In genomic region chr17:77685881-77686486, GRCh38 we compare ENCODE assay signal across 32 cellular contexts.
"Had no signal": no experiment of that assay in that cellular context is flagged by ENCODE, and none has a peak within 500 bp of the region (broad histone marks: within the 10 kb centered on the region; RNA-seq: fewer than 3 reads in every experiment).

No MANE protein-coding gene starts in this region.

- H3K9me3 ChIP-seq: adrenal gland, body of pancreas, MG63, Peyer's patch, SK-N-SH had no signal

- H3K36me3 ChIP-seq: adrenal gland, MG63, Peyer's patch, SJSA1 had no signal

- H3K4me3 ChIP-seq: adrenal gland, body of pancreas, MG63, Peyer's patch, SJSA1 had no signal

- H3K27me3 ChIP-seq: adrenal gland, body of pancreas, Peyer's patch had no signal

- H3K4me1 ChIP-seq: body of pancreas, Peyer's patch, SJSA1 had no signal

- H3K27ac Mint-ChIP-seq: activated B cell treated with CpG ODN at 0.5 μM for 24 hours; activated CD4-positive, alpha-beta memory T cell treated with anti-CD3 and anti-CD28 coated beads for 36 hours; activated naive CD4-positive, alpha-beta T cell treated with anti-CD3 and anti-CD28 coated beads, Interleukin-2, amount 50 U/mL, for 24 hours; activated T-helper 1 cell treated with anti-CD3 and anti-CD28 coated beads, Interleukin-12 subunit alpha, Interleukin-12 subunit beta, Interleukin-2, Interleukin-4 antibody, amounts not matched to agents 30 ng/mL and 10 ng/mL and 1 ng/mL, durations not matched to agents 14 hours and 24 hours and 36 hours; T-helper 17 cell had no signal

- H3K4me3 Mint-ChIP-seq: activated B cell treated with CpG ODN at 0.5 μM for 24 hours; activated CD4-positive, alpha-beta memory T cell treated with anti-CD3 and anti-CD28 coated beads for 36 hours; activated naive CD4-positive, alpha-beta T cell treated with anti-CD3 and anti-CD28 coated beads, Interleukin-2, amount 50 U/mL, for 24 hours; activated T-cell treated with anti-CD3 and anti-CD28 coated beads, Interleukin-2, amount 50 U/mL, for 4 hours; activated T-helper 1 cell treated with anti-CD3 and anti-CD28 coated beads, Interleukin-12 subunit alpha, Interleukin-12 subunit beta, Interleukin-2, Interleukin-4 antibody, amounts not matched to agents 30 ng/mL and 10 ng/mL and 1 ng/mL, durations not matched to agents 14 hours and 24 hours and 36 hours; T-helper 17 cell had no signal

- H3K9me3 Mint-ChIP-seq: activated B cell treated with CpG ODN at 0.5 μM for 24 hours; activated CD4-positive, alpha-beta memory T cell treated with anti-CD3 and anti-CD28 coated beads for 36 hours; activated naive CD4-positive, alpha-beta T cell treated with anti-CD3 and anti-CD28 coated beads, Interleukin-2, amount 50 U/mL, for 24 hours; activated T-cell treated with anti-CD3 and anti-CD28 coated beads, Interleukin-2, amount 50 U/mL, for 4 hours; activated T-helper 1 cell treated with anti-CD3 and anti-CD28 coated beads, Interleukin-12 subunit alpha, Interleukin-12 subunit beta, Interleukin-2, Interleukin-4 antibody, amounts not matched to agents 30 ng/mL and 10 ng/mL and 1 ng/mL, durations not matched to agents 14 hours and 24 hours and 36 hours had no signal

- H3K36me3 Mint-ChIP-seq: activated CD4-positive, alpha-beta memory T cell treated with anti-CD3 and anti-CD28 coated beads for 36 hours; activated naive CD4-positive, alpha-beta T cell treated with anti-CD3 and anti-CD28 coated beads, Interleukin-2, amount 50 U/mL, for 24 hours had no signal

- ATAC-seq: activated T-cell treated with anti-CD3 and anti-CD28 coated beads, Interleukin-2, amount 50 U/mL, for 4 hours; body of pancreas; PC-3; T-helper 17 cell had no signal

- DNase-seq: activated B cell treated with CpG ODN at 0.5 μM for 24 hours; activated CD4-positive, alpha-beta memory T cell treated with anti-CD3 and anti-CD28 coated beads for 36 hours; activated CD4-positive, alpha-beta T cell treated with anti-CD3 and anti-CD28 coated beads for 4 hours; activated CD4-positive, alpha-beta T cell treated with anti-CD3 and anti-CD28 coated beads, Interleukin-2, amount 50 U/mL, for 1 hour; activated CD4-positive, CD25-positive, alpha-beta regulatory T cell treated with anti-CD3 and anti-CD28 coated beads, Interleukin-2, amount 50 U/mL, for 72 hours; activated CD8-positive, alpha-beta memory T cell treated with anti-CD3 and anti-CD28 coated beads, Interleukin-2, amount 50 U/mL, for 4 hours; activated naive CD4-positive, alpha-beta T cell; activated T-cell treated with anti-CD3 and anti-CD28 coated beads for 4 hours; activated T-cell treated with anti-CD3 and anti-CD28 coated beads, Interleukin-2, amount 50 U/mL, for 4 hours; adrenal gland; body of pancreas; central memory CD4-positive, alpha-beta T cell; Kasumi-1; KG1; MG63; NCI-H1048; NCI-H1436 treated with DMSO at 0.1 percent for 48 hours; NCI-H1694 treated with DMSO at 0.1 percent for 48 hours; NCI-H2029; NCI-H510A; NCI-H748 treated with DMSO at 0.1 percent for 48 hours; NK-92 treated with Interleukin-12 subunit alpha and Interleukin-12 subunit beta, amount 100 ng/mL, for 24 hours; PC-3; RPMI8226; SHP77 treated with DMSO at 0.1 percent for 48 hours; SK-N-SH; T-helper 17 cell had no signal

- H3K27me3 Mint-ChIP-seq: activated CD4-positive, alpha-beta memory T cell treated with anti-CD3 and anti-CD28 coated beads for 36 hours; activated naive CD4-positive, alpha-beta T cell treated with anti-CD3 and anti-CD28 coated beads, Interleukin-2, amount 50 U/mL, for 24 hours; T-helper 17 cell had no signal

- H3K9ac ChIP-seq: SK-N-SH had no signal

- H3K4me2 ChIP-seq: SK-N-SH had no signal

- H3K27ac ChIP-seq: adrenal gland, body of pancreas, Peyer's patch, SJSA1, VCaP had no signal
